In the genomic region with DNA sequence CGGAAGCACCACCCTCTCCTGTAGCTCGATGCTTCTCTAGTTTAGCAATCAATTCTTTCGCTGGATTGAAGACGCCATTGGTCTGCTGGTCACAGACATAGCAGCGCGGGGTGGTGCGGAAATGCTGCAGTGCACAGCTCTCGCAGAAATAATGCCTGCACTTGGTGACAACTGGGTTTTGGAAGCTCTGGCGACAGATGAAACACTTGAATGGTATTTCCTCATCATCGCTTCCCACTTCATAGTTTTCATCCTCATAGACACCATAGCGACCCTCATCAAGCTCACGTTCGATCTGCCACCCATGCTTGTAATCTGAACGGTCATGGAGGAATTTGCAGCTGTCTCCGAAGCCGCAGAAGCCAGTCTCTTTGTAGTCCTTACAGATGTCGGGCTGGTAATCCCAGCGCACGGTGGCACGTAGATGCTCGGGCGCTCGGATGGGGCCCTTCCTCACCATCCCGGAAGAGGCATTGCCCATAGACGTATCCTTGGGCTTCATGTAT, we compare ENCODE assay signal across 8 cellular contexts. TPM values are rescaled to one million over a fixed set of nuclear protein-coding genes. Genes with fewer than 3 reads are reported as not detected.
DNase-seq lines count a peak whose midpoint lies in the region; ATAC-seq and TF ChIP-seq lines count a peak whose summit lies in the region.

No MANE protein-coding gene starts in this region.

- no peak for TF ChIP-seq CTCF in foreskin keratinocyte (conservative IDR thresholded peaks at IDR 0.05)
- no peak for TF ChIP-seq CTCF in neutrophil (IDR thresholded peaks at IDR 0.05)

- peak overlapping the region; percentile 98 to 100 (median 99) for H3K27ac Mint-ChIP-seq in CD8-positive, alpha-beta memory T cell

- no peaks in the 10 kb centered on the region for H3K36me3 ChIP-seq in CD8-positive, alpha-beta memory T cell (ENCODE audit: insufficient read depth, low read length)
- no peaks in the 10 kb centered on the region for H3K36me3 ChIP-seq in neutrophil

- H3K4me1 Mint-ChIP-seq in CD8-positive, alpha-beta memory T cell: peaks cover 26 to 29% (median 28%) of the 10 kb centered on the region in 3 donors

- no peaks in the 10 kb centered on the region for H3K27me3 ChIP-seq in CD8-positive, alpha-beta memory T cell (ENCODE audit: insufficient read depth, low read length, poor library complexity, severe bottlenecking)
- H3K27me3 ChIP-seq in foreskin keratinocyte (no peaks in the 10 kb centered on the region), neutrophil (no peaks in the 10 kb centered on the region)

- H3K27me3 Mint-ChIP-seq in CD8-positive, alpha-beta memory T cell: peaks cover 0 to 4% of the 10 kb centered on the region in 2 donors

- no peaks in the 10 kb centered on the region for H3K9me3 ChIP-seq in CD8-positive, alpha-beta memory T cell (ENCODE audit: low read length)
- H3K9me3 ChIP-seq in neutrophil: no peaks in the 10 kb centered on the region

- POLR2A ChIA-PET in CD8-positive, alpha-beta memory T cell (lab: Charles Lee): interaction anchor here (0.7 to 2.9 kb wide), 9 partner anchors 11 to 402 kb away, joined by 3 to 29 read pairs (median 5); a partner anchor contains a TSS

- H3K4me3 Mint-ChIP-seq in CD8-positive, alpha-beta memory T cell: peak overlapping the region; percentile 97 to 100 (median 99)

- peaks cover 0 to 24% (median 0%) of the 10 kb centered on the region in 3 donors for H3K36me3 Mint-ChIP-seq in CD8-positive, alpha-beta memory T cell

- peak overlapping the region; percentile 93 for H3K4me3 ChIP-seq in CD8-positive, alpha-beta memory T cell (ENCODE audit: low read length)
- H3K4me3 ChIP-seq in neutrophil (ENCODE audit: low read depth in 1 of 2, low read length in 1 of 2): peak overlapping the region; percentile 69 to 76

- CTCF ChIA-PET in CD8-positive, alpha-beta memory T cell (lab: Charles Lee): interaction anchor here (1.3 to 2.2 kb wide), 4 partner anchors 12 to 79 kb away, joined by 4 to 9 read pairs (median 6); a partner anchor contains a TSS

- peak; percentile 15 to 54 (median 27) for DNase-seq in CD8-positive, alpha-beta memory T cell
- DNase-seq in NCI-H2227 treated with DMSO at 0.1 percent for 48 hours (lab: John Stamatoyannopoulos, UW): peak; percentile 51
- DNase-seq in activated effector memory CD4-positive, alpha-beta T cell treated with Interleukin-2 at 50 U/mL for 16 hours: peak; percentile 15
- peak in 1 of 2 donors; percentile 17 for DNase-seq in foreskin keratinocyte
- no peak for DNase-seq in midbrain (lab: John Stamatoyannopoulos, UW)
- DNase-seq in AG08396 (ENCODE audit: low spot score): no peak

- peak; percentile 24 for ATAC-seq in GM21723 (IDR thresholded peaks at IDR 0.05; ENCODE audit: unreplicated experiment)
- peak; percentile 18 for ATAC-seq in foreskin keratinocyte

- H3K27ac ChIP-seq in CD8-positive, alpha-beta memory T cell (ENCODE audit: low read depth, low read length): peak overlapping the region; percentile 95
- H3K27ac ChIP-seq in foreskin keratinocyte (peak overlapping the region; percentile 78), neutrophil (peak overlapping the region; percentile 94)

- peaks cover 9% of the 10 kb centered on the region for H3K4me1 ChIP-seq in CD8-positive, alpha-beta memory T cell (ENCODE audit: insufficient read depth, low read length)
- H3K4me1 ChIP-seq in foreskin keratinocyte (peaks cover 5% of the 10 kb centered on the region), neutrophil (ENCODE audit: control insufficient read depth in 1 of 2, insufficient read depth in 1 of 2, low read depth in 1 of 2, low read length in 1 of 2) (peaks cover 15 to 16% of the 10 kb centered on the region in 2 experiments)

- peaks cover 0 to 2% (median 0%) of the 10 kb centered on the region in 5 donors for H3K9me3 Mint-ChIP-seq in CD8-positive, alpha-beta memory T cell

RNA-seq across cellular contexts. Expression of a gene that starts 0.9 kb away (rescaled TPM):
- 10 to 100 TPM; 22.9 to 25.1 TPM for total RNA-seq in CD8-positive, alpha-beta memory T cell
- 59.6 TPM for polyA plus RNA-seq in CD8-positive, alpha-beta memory T cell
- total RNA-seq in foreskin keratinocyte: 12.7 and 13.0 TPM in 2 replicates
- polyA plus RNA-seq in foreskin keratinocyte: 14.1 and 15.4 TPM in 2 replicates

RNA-seq across cellular contexts. Expression of a gene that starts 1.0 kb away (rescaled TPM):
- total RNA-seq in CD8-positive, alpha-beta memory T cell: 10 to 100 TPM; 97.3 to 98.5 TPM
- 314 TPM for polyA plus RNA-seq in CD8-positive, alpha-beta memory T cell
- total RNA-seq in foreskin keratinocyte: 121 and 131 TPM in 2 replicates
- polyA plus RNA-seq in foreskin keratinocyte: 207 and 231 TPM in 2 replicates

RNA-seq across cellular contexts. Expression of a gene that starts 17.9 kb away (rescaled TPM):
- total RNA-seq in CD8-positive, alpha-beta memory T cell: 10 to 100 TPM; 19.9 to 22.7 TPM
- polyA plus RNA-seq in CD8-positive, alpha-beta memory T cell: 10.9 TPM
- total RNA-seq in foreskin keratinocyte: 5.5 and 7.1 TPM in 2 replicates
- 7.6 and 7.9 TPM in 2 replicates for polyA plus RNA-seq in foreskin keratinocyte

RNA-seq across cellular contexts. Expression of a gene that starts 25.0 kb away (rescaled TPM):
- total RNA-seq in CD8-positive, alpha-beta memory T cell: not detected
- not detected for polyA plus RNA-seq in CD8-positive, alpha-beta memory T cell
- not detected in 2 replicates for total RNA-seq in foreskin keratinocyte
- not detected in 2 replicates for polyA plus RNA-seq in foreskin keratinocyte

Comparison
In these comparisons a context has a peak if more than half of its experiments do, and no peak if none do; other contexts are left out.
1. DNase-seq: peak in CD8-positive, alpha-beta memory T cell (5 of 5), NCI-H2227 treated with DMSO at 0.1 percent for 48 hours (single experiment) and activated effector memory CD4-positive, alpha-beta T cell treated with Interleukin-2 at 50 U/mL for 16 hours (single experiment); none in midbrain (single experiment) and AG08396 (single experiment).
2. Peak in every context shown above with its lines, with median percentiles within 50 percentile points of each other: H3K27ac ChIP-seq.